ENCODE assay signal across 7 cellular contexts in genomic region chr3:51388286-51389029, GRCh38. TPM values are rescaled to one million over a fixed set of nuclear protein-coding genes. Genes with fewer than 3 reads are reported as not detected.
DNase-seq lines count a peak whose midpoint lies in the region; FAIRE-seq and TF ChIP-seq lines count a peak whose summit lies in the region.

No MANE protein-coding gene starts in this region.

- H4K8ac ChIP-seq in neuronal stem cell (ENCODE audit: low read depth, low read length): no peak overlapping the region

- H2BK120ac ChIP-seq in neuronal stem cell (ENCODE audit: low read depth, low read length): no peak overlapping the region

- no peak for DNase-seq in GM12864 (ENCODE audit: low read depth)
- DNase-seq in NAMALWA (ENCODE audit: low spot score): peak; percentile 38
- peak in 1 of 2 donors; percentile 20 for DNase-seq in cardiac fibroblast (ENCODE audit: low read depth in 2 of 2)
- no peak for DNase-seq in neuronal stem cell (ENCODE audit: low spot score)
- no peak for DNase-seq in D721Med (ENCODE audit: insufficient read length, low spot score)
- no peak for DNase-seq in midbrain (lab: John Stamatoyannopoulos, UW)
- DNase-seq in DMS153 treated with DMSO at 0.1 percent for 48 hours (lab: John Stamatoyannopoulos, UW; ENCODE audit: unreplicated experiment): no peak

- no peak overlapping the region for H2BK12ac ChIP-seq in neuronal stem cell (ENCODE audit: low read length)

- H3K4ac ChIP-seq in neuronal stem cell (ENCODE audit: low read length): no peak overlapping the region

- H3K4me2 ChIP-seq in neuronal stem cell (ENCODE audit: insufficient read depth, low read length, poor library complexity, severe bottlenecking): no peak overlapping the region

- no peak overlapping the region for H2BK5ac ChIP-seq in neuronal stem cell (ENCODE audit: low read length)

- no CpG with 5 or more reads among the region's 6 CpGs for WGBS in neuronal stem cell (ENCODE audit: extremely low coverage in 2 of 2, insufficient read length in 2 of 2, insufficient replicate concordance in 1 of 2), 2 donors

- no peaks in the 10 kb centered on the region for H3K27me3 ChIP-seq in neuronal stem cell (ENCODE audit: control insufficient read depth in 3 of 3, insufficient read depth in 3 of 3, low read depth in 1 of 3, low read length in 3 of 3)

- no peak overlapping the region for H2AFZ ChIP-seq in neuronal stem cell (ENCODE audit: low read length)

- FAIRE-seq in D721Med (lab: Jason Lieb, UNC): no peak

- H3K18ac ChIP-seq in neuronal stem cell (ENCODE audit: low read length): no peak overlapping the region

- peak overlapping the region; percentile 24 for H3K9ac ChIP-seq in neuronal stem cell (ENCODE audit: low read depth, low read length, poor library complexity)

- TF ChIP-seq CTCF in GM12864 (IDR thresholded peaks at IDR 0.05; ENCODE audit: low read depth, low read length, missing control alignments): peak; percentile 39
- peak; percentile 24 for TF ChIP-seq CTCF in cardiac fibroblast (IDR thresholded peaks at IDR 0.05; ENCODE audit: low read depth, low read length)
- no peak for TF ChIP-seq CTCF in D721Med (IDR thresholded peaks at IDR 0.05; ENCODE audit: insufficient read depth, missing control alignments)

- no peak overlapping the region for H3K23ac ChIP-seq in neuronal stem cell (ENCODE audit: low read depth, low read length, poor library complexity)

- H2BK15ac ChIP-seq in neuronal stem cell (ENCODE audit: low read length): no peak overlapping the region

- H3K27ac ChIP-seq in neuronal stem cell (replicated peaks; ENCODE audit: low read length): no peak overlapping the region

- no peak overlapping the region for H4K91ac ChIP-seq in neuronal stem cell (ENCODE audit: low read depth, low read length, poor library complexity)

- H3K36me3 ChIP-seq in neuronal stem cell (replicated peaks in 1 of 2; ENCODE audit: control insufficient read depth in 2 of 2, insufficient read depth in 2 of 2, low read length in 2 of 2): peaks cover 44 to 65% of the 10 kb centered on the region in 2 donors

- H3K14ac ChIP-seq in neuronal stem cell (ENCODE audit: low read length): no peak overlapping the region

- peaks cover 13 to 14% of the 10 kb centered on the region in 2 donors for H3K9me3 ChIP-seq in neuronal stem cell (replicated peaks in 1 of 2; ENCODE audit: control insufficient read depth in 2 of 2, insufficient read depth in 1 of 2, low read depth in 1 of 2, low read length in 2 of 2)

- peak overlapping the region; percentile 64 for H3K4me3 ChIP-seq in GM12864 (ENCODE audit: low read depth, low read length)
- H3K4me3 ChIP-seq in cardiac fibroblast (replicated peaks in 1 of 2; ENCODE audit: low read depth in 2 of 2, low read length in 2 of 2): peak overlapping the region in 1 of 2 donors; percentile 10
- no peak overlapping the region for H3K4me3 ChIP-seq in neuronal stem cell (ENCODE audit: low read length in 2 of 2)

- H3K79me1 ChIP-seq in neuronal stem cell (ENCODE audit: low read depth, low read length): peaks cover 16% of the 10 kb centered on the region

- no peak overlapping the region for H2AK5ac ChIP-seq in neuronal stem cell (ENCODE audit: low read depth, low read length)

- peaks cover 15 to 27% of the 10 kb centered on the region in 2 donors for H3K4me1 ChIP-seq in neuronal stem cell (ENCODE audit: control insufficient read depth in 2 of 2, insufficient read depth in 1 of 2, low read depth in 1 of 2, low read length in 2 of 2)

RNA-seq across cellular contexts. Expression of gene RBM15B, which starts 2.6 kb away (rescaled TPM):
- polyA plus RNA-seq in neuronal stem cell (2013, experiment 1 of 2): 44.8 TPM
- 45.4 TPM for polyA plus RNA-seq in neuronal stem cell (2013, experiment 2 of 2)

RNA-seq across cellular contexts. Expression of gene MANF, which starts 3.4 kb away (rescaled TPM):
- 106 TPM for polyA plus RNA-seq in neuronal stem cell (2013, experiment 1 of 2)
- 113 TPM for polyA plus RNA-seq in neuronal stem cell (2013, experiment 2 of 2)
